Comparison of ENCODE assay signal across 2 cellular contexts in genomic region chrX:49282647-49283011, GRCh38.
TF ChIP-seq lines count a peak whose summit lies in the region.

No MANE protein-coding gene starts in this region.

TF ChIP-seq in HEK293T, 16 proteins besides CTCF, POLR2A, EP300 and RAD21:
- TF ChIP-seq SUZ12 (IDR thresholded peaks at IDR 0.05): no peak
- TF ChIP-seq ZNF384 (IDR thresholded peaks at IDR 0.05): no peak

TF ChIP-seq in K562, 482 proteins besides CTCF, POLR2A, EP300 and RAD21 (continues in another document):
- TF ChIP-seq ZFP36 (IDR thresholded peaks at IDR 0.05; ENCODE audit: low read depth, low read length, partially characterized antibody) (peak; percentile 48), ZNF232 (CRISPR knock-in tag; IDR thresholded peaks at IDR 0.05) (no peak), ZNF551 (CRISPR knock-in tag; IDR thresholded peaks at IDR 0.05) (no peak), MYBL2 (IDR thresholded peaks at IDR 0.05; ENCODE audit: low read depth) (no peak), MYBL2 (CRISPR knock-in tag; IDR thresholded peaks at IDR 0.05; ENCODE audit: borderline replicate concordance) (no peak), FOXK2 (conservative IDR thresholded peaks at IDR 0.05 in 1 of 2, IDR thresholded peaks at IDR 0.05 in 1 of 2; ENCODE audit: low read depth in 2 of 2) (0 out of 4 replicates have a peak, but pooled peaks of 1 of the 2 experiments have one; percentile 31), L3MBTL2 (IDR thresholded peaks at IDR 0.05) (peak; percentile 56; the same call in 1 of the 2 replicates), PHF21A (IDR thresholded peaks at IDR 0.05; ENCODE audit: borderline replicate concordance, low read depth) (no peak), E2F8 (IDR thresholded peaks at IDR 0.05; ENCODE audit: low read depth, partially characterized antibody) (no peak), ZNF324 (CRISPR knock-in tag; IDR thresholded peaks at IDR 0.05) (no peak), FIP1L1 (IDR thresholded peaks at IDR 0.05; ENCODE audit: low read depth, low read length, poor library complexity, severe bottlenecking) (no peak), ZNF134 (CRISPR knock-in tag; conservative IDR thresholded peaks at IDR 0.05) (peak; percentile 78), ARID3A (IDR thresholded peaks at IDR 0.05; ENCODE audit: borderline replicate concordance, low read depth, low read length) (0 out of 2 replicates have a peak, but pooled peaks have one; percentile 19), ZNF584 (CRISPR knock-in tag; IDR thresholded peaks at IDR 0.05; ENCODE audit: low read depth) (no peak), FOSL1 (tag; conservative IDR thresholded peaks at IDR 0.05) (no peak), ZBTB40 (IDR thresholded peaks at IDR 0.05) (0 out of 2 replicates have a peak, but pooled peaks have one; percentile 20), ZBTB40 (CRISPR knock-in tag; IDR thresholded peaks at IDR 0.05) (no peak), TAF9B (IDR thresholded peaks at IDR 0.05; ENCODE audit: partially characterized antibody) (no peak), NEUROD1 (IDR thresholded peaks at IDR 0.05; ENCODE audit: borderline replicate concordance, low read depth, low read length, partially characterized antibody) (no peak), DPF2 (IDR thresholded peaks at IDR 0.05) (peak; percentile 49; the same call in 1 of the 2 replicates), ZBTB2 (IDR thresholded peaks at IDR 0.05) (0 out of 2 replicates have a peak, but pooled peaks have one; percentile 22), SMC3 (conservative IDR thresholded peaks at IDR 0.05; ENCODE audit: insufficient read depth, low read depth, low read length) (peak; percentile 21; the same call in 1 of the 2 replicates), ARNT (IDR thresholded peaks at IDR 0.05) (0 out of 4 replicates have a peak, but pooled peaks of 1 of the 2 experiments have one; percentile 17), MAZ (CRISPR knock-in tag; conservative IDR thresholded peaks at IDR 0.05 in 1 of 2, IDR thresholded peaks at IDR 0.05 in 1 of 2) (0 out of 4 replicates have a peak, but pooled peaks of 1 of the 2 experiments have one; percentile 26), NR2C2 (CRISPR knock-in tag; IDR thresholded peaks at IDR 0.05) (no peak), NR2C2 (tag; IDR thresholded peaks at IDR 0.05) (no peak), VEZF1 (CRISPR knock-in tag; IDR thresholded peaks at IDR 0.05) (peak; percentile 31; the same call in 1 of the 2 replicates), GATA2 (CRISPR knock-in tag; IDR thresholded peaks at IDR 0.05) (peak; percentile 70), GTF3C2 (IDR thresholded peaks at IDR 0.05; ENCODE audit: borderline replicate concordance, extremely low read depth, insufficient read length) (no peak), RFX1 (IDR thresholded peaks at IDR 0.05) (no peak), RAD51 (IDR thresholded peaks at IDR 0.05; ENCODE audit: borderline replicate concordance, low read depth) (no peak), EWSR1 (IDR thresholded peaks at IDR 0.05; ENCODE audit: borderline replicate concordance, low read depth, partially characterized antibody) (no peak), HDAC1 (IDR thresholded peaks at IDR 0.05) (peak in 1 of 2 experiments; percentile 60; a peak in 1 of 4 replicates), HDAC2 (IDR thresholded peaks at IDR 0.05) (0 out of 2 replicates have a peak, but pooled peaks have one; percentile 26), NR3C1 (CRISPR knock-in tag; IDR thresholded peaks at IDR 0.05) (no peak), ZNF436 (CRISPR knock-in tag; IDR thresholded peaks at IDR 0.05) (no peak), BHLHE40 (IDR thresholded peaks at IDR 0.05; ENCODE audit: low read length) (0 out of 2 replicates have a peak, but pooled peaks have one; percentile 12), TBP (optimal IDR thresholded peaks at IDR 0.05; ENCODE audit: low read depth, low read length) (peak; percentile 22)
